ENCODE assay signal across 14 cellular contexts in genomic region chr2:54207666-54208195, GRCh38. TPM values are rescaled to one million over a fixed set of nuclear protein-coding genes. Genes with fewer than 3 reads are reported as not detected.
DNase-seq lines count a peak whose midpoint lies in the region; ATAC-seq, FAIRE-seq and TF ChIP-seq lines count a peak whose summit lies in the region.
"Had no signal": no experiment of that assay in that cellular context is flagged by ENCODE, and none has a peak within 500 bp of the region (broad histone marks: within the 10 kb centered on the region; RNA-seq: fewer than 3 reads in every experiment).

No MANE protein-coding gene starts in this region.

- no peak overlapping the region for H3K27ac Mint-ChIP-seq in activated T-helper 17 cell treated with anti-CD3 and anti-CD28 coated beads, Interleukin-2, amount 50 U/mL, for 72 hours

- H3K36me3 ChIP-seq in HepG2 (replicated peaks in 1 of 2; ENCODE audit: control insufficient read depth in 1 of 2, insufficient read depth in 2 of 2, low read length in 2 of 2) = no peaks in the 10 kb centered on the region
- no peaks in the 10 kb centered on the region for H3K36me3 ChIP-seq in spleen
- H3K36me3 ChIP-seq: ovary had no signal

- H3K4me1 ChIP-seq in HepG2 (ENCODE audit: insufficient read depth, low read length) = peaks cover 76% of the 10 kb centered on the region
- peaks cover 0 to 30% (median 10%) of the 10 kb centered on the region in 6 donors for H3K4me1 ChIP-seq in spleen

- H3K9me3 ChIP-seq in HepG2 (ENCODE audit: low read length) = peaks cover 5% of the 10 kb centered on the region
- H3K9me3 ChIP-seq in spleen = peaks cover 0 to 5% (median 0%) of the 10 kb centered on the region in 8 donors
- H3K9me3 ChIP-seq: ovary had no signal

- no peak for TF ChIP-seq CTCF in HepG2 (CRISPR knock-in tag; IDR thresholded peaks at IDR 0.05)
- TF ChIP-seq CTCF in spleen (IDR thresholded peaks at IDR 0.05 in 8 of 11, conservative IDR thresholded peaks at IDR 0.05 in 3 of 11) = no peak

- H3K4me2 ChIP-seq in HepG2 (ENCODE audit: low read depth, low read length) = peak overlapping the region; percentile 48

- intact Hi-C loops in HepG2 (cut with micrococcal nuclease; ENCODE audit: unreplicated experiment) (loop anchor here (1.0 to 10.0 kb wide), 2 partner anchors 27 to 117 kb away; no protein-coding TSS in a partner anchor), spleen (cut with DNase I; ENCODE audit: low total_unique reads) (loop anchor here (10.0 kb wide), 1 partner anchor 247 kb away; the partner anchor contains the start of gene SPTBN1)

- no peak overlapping the region for H2AFZ ChIP-seq in HepG2 (ENCODE audit: low read length)

- H3K27me3 ChIP-seq in HepG2 (ENCODE audit: control insufficient read depth in 1 of 2, insufficient read depth in 2 of 2, low read length in 2 of 2) = no peaks in the 10 kb centered on the region
- no peaks in the 10 kb centered on the region for H3K27me3 ChIP-seq in spleen (replicated peaks in 1 of 7)
- H3K27me3 ChIP-seq: ovary had no signal

- ATAC-seq in HepG2 (peak; percentile 99), GM21737 (IDR thresholded peaks at IDR 0.05; ENCODE audit: unreplicated experiment) (no peak), HG03175 (IDR thresholded peaks at IDR 0.05; ENCODE audit: unreplicated experiment) (no peak)
- no peak for ATAC-seq in stimulated activated naive CD8-positive, alpha-beta T cell treated with anti-CD3 and anti-CD28 coated beads, Interleukin-15, Interleukin-2, amounts not matched to agents 100 U/mL and 50 U/mL, for 24 hours
- ATAC-seq in activated T-helper 17 cell treated with anti-CD3 and anti-CD28 coated beads, Interleukin-2, amount 50 U/mL, for 72 hours (replicated peaks) = no peak
- ATAC-seq: esophagus mucosa had no signal

- peak; percentile 32; the same call in 1 of the 2 replicates for TF ChIP-seq RAD21 in HepG2 (CRISPR knock-in tag; IDR thresholded peaks at IDR 0.05)

- BruUV-seq in HepG2 (replicated peaks; lab: Mats Ljungman, UMichigan) = no TSS peak

- peak; percentile 29 for DNase-seq in RPMI7951 (ENCODE audit: low read depth)
- peak; percentile 60 for DNase-seq in dermis blood vessel endothelial cell
- peak; percentile 99 for DNase-seq in HepG2 (ENCODE audit: low spot score)
- DNase-seq in spleen = no peak
- DNase-seq in stimulated activated naive CD8-positive, alpha-beta T cell treated with anti-CD3 and anti-CD28 coated beads, Interleukin-15, Interleukin-2, amounts not matched to agents 100 U/mL and 50 U/mL, for 24 hours = no peak
- DNase-seq: Calu3; kidney glomerular epithelial cell; NCI-H1092; ovary; stimulated activated CD4-positive, alpha-beta T cell treated with anti-CD3 and anti-CD28 coated beads, Interleukin-4, amount 100 ng/mL, for 4 hours had no signal

- CTCF ChIA-PET in HepG2 (lab: Yijun Ruan, JAX; ENCODE audit: low intra/inter-chr PET ratio, low total read pairs) = no interaction called here

- in situ Hi-C loops in HepG2 (cut with HindIII; ENCODE audit: extremely low pct_ligation_motif_present, low pct_unique_long_range_greater_than_20kb) = no loop called here

- H3K27me3 Mint-ChIP-seq in activated T-helper 17 cell treated with anti-CD3 and anti-CD28 coated beads, Interleukin-2, amount 50 U/mL, for 72 hours = no peaks in the 10 kb centered on the region

- H3K4me3 ChIP-seq in HepG2 (replicated peaks in 1 of 3; ENCODE audit: insufficient read depth in 1 of 3, low read depth in 2 of 3, low read length in 3 of 3) (peak overlapping the region in 1 of 3 experiments; percentile 26; a peak in 1 of 6 replicates), spleen (no peak overlapping the region)
- H3K4me3 ChIP-seq: ovary had no signal

- H3K36me3 Mint-ChIP-seq in activated T-helper 17 cell treated with anti-CD3 and anti-CD28 coated beads, Interleukin-2, amount 50 U/mL, for 72 hours (ENCODE audit: low read depth) = no peaks in the 10 kb centered on the region

- H3K79me2 ChIP-seq in HepG2 (ENCODE audit: insufficient read depth, low read length) = no peaks in the 10 kb centered on the region

- no peak overlapping the region for H3K4me3 Mint-ChIP-seq in activated T-helper 17 cell treated with anti-CD3 and anti-CD28 coated beads, Interleukin-2, amount 50 U/mL, for 72 hours

- peak; percentile 67 for FAIRE-seq in HepG2 (lab: Jason Lieb, UNC)

- WGBS in HepG2 (ENCODE audit: low lambda C conversion rate) = 1% methylated on average over 3 of the region's 3 CpGs
- 60 to 69% (median 65%) methylated on average over 3 of the region's 3 CpGs for WGBS in spleen, 5 donors

- H3K4me1 Mint-ChIP-seq in activated T-helper 17 cell treated with anti-CD3 and anti-CD28 coated beads, Interleukin-2, amount 50 U/mL, for 72 hours = no peaks in the 10 kb centered on the region

- TF ChIP-seq EP300 in HepG2 (IDR thresholded peaks at IDR 0.05; ENCODE audit: low read depth in 2 of 2, low read length in 2 of 2) (peak; percentile 96 to 100), HepG2 (CRISPR knock-in tag; IDR thresholded peaks at IDR 0.05; ENCODE audit: borderline replicate concordance) (peak; percentile 99)

- peak overlapping the region; percentile 40 for H3K9ac ChIP-seq in HepG2 (ENCODE audit: insufficient read depth, low read depth, low read length)

- POLR2A ChIA-PET in HepG2 (lab: Yijun Ruan, JAX) = interaction anchor here (1.0 to 2.1 kb wide), 3 partner anchors 13 to 92 kb away, joined by 3 to 12 read pairs (median 3); no protein-coding TSS in a partner anchor

- TF ChIP-seq POLR2A in HepG2 (IDR thresholded peaks at IDR 0.05; ENCODE audit: insufficient read depth in 1 of 2, low read depth in 2 of 2, low read length in 2 of 2) (no peak; a peak in 1 of 4 replicates), spleen (IDR thresholded peaks at IDR 0.05) (no peak)

- no peaks in the 10 kb centered on the region for H4K20me1 ChIP-seq in HepG2 (ENCODE audit: insufficient read depth, low read length)

- no peaks in the 10 kb centered on the region for H3K9me3 Mint-ChIP-seq in activated T-helper 17 cell treated with anti-CD3 and anti-CD28 coated beads, Interleukin-2, amount 50 U/mL, for 72 hours

- H3K27ac ChIP-seq in HepG2 (ENCODE audit: extremely low read length, insufficient read depth, low read length) (peak overlapping the region; percentile 76), spleen (peak overlapping the region in 7 of 8 donors; percentile 35 to 65 (median 47))
- H3K27ac ChIP-seq: ovary had no signal

TF ChIP-seq in HepG2, 621 proteins besides CTCF, POLR2A, EP300 and RAD21 (continues in another document):
- TF ChIP-seq ZNF281 (CRISPR knock-in tag; IDR thresholded peaks at IDR 0.05; ENCODE audit: borderline replicate concordance) (peak; percentile 76; the same call in 1 of the 2 replicates), MYNN (CRISPR knock-in tag; IDR thresholded peaks at IDR 0.05; ENCODE audit: low read depth) (no peak)

RNA-seq across cellular contexts. Expression of gene TSPYL6, which starts 48.3 kb away (rescaled TPM):
- not detected in 2 replicates for total RNA-seq in RPMI7951 (2014; rRNA removed; shearing (Covaris generic))
- total RNA-seq in dermis blood vessel endothelial cell (not detected in 2 replicates), HepG2 (2016; rRNA removed; fragmentation: Illumina TruSeq; extraction: Trizol) (not detected in 2 replicates), spleen (under 1 TPM in 2 of 7 donors, not detected in 5; 0.14 to 0.33 TPM)
- not detected in 2 replicates for total RNA-seq in HepG2 (2016; cell fraction: cytosol; rRNA removed; fragmentation: Illumina TruSeq; extraction: Trizol; ENCODE audit: low read depth)
- total RNA-seq in HepG2 (2016; cell fraction: insoluble cytoplasmic fraction; rRNA removed; fragmentation: Illumina TruSeq; extraction: Trizol) = not detected in 2 replicates
- not detected in 2 replicates for total RNA-seq in HepG2 (2016; cell fraction: membrane; rRNA removed; fragmentation: Illumina TruSeq; extraction: Trizol)
- not detected in 2 replicates for total RNA-seq in HepG2 (2016; cell fraction: nucleus; rRNA removed; fragmentation: Illumina TruSeq; extraction: Trizol)
- polyA plus RNA-seq in HepG2 (2011; rRNA removed) (0.03 and 0.05 TPM in 2 replicates), spleen (not detected)
- not detected in 2 replicates for polyA plus RNA-seq in HepG2 (2011; cell fraction: cytosol; rRNA removed)
- polyA plus RNA-seq in HepG2 (2011; cell fraction: nucleus; rRNA removed) = 0.05 TPM in 1 of 2 replicates, not detected in the other
- 0.08 TPM in 1 of 2 replicates, not detected in the other for polyA plus RNA-seq in HepG2 (2012)
- polyA plus RNA-seq in HepG2 (2016; cell fraction: cytosol; fragmentation: Illumina TruSeq; extraction: Trizol; ENCODE audit: low read depth) = not detected in 2 replicates
- not detected in 2 replicates for polyA plus RNA-seq in HepG2 (2016; cell fraction: insoluble cytoplasmic fraction; fragmentation: Illumina TruSeq; extraction: Trizol; ENCODE audit: low read depth)
- not detected in 2 replicates for polyA plus RNA-seq in HepG2 (2016; cell fraction: membrane; fragmentation: Illumina TruSeq; extraction: Trizol; ENCODE audit: low read depth)
- polyA plus RNA-seq in HepG2 (2016; cell fraction: nucleus; fragmentation: Illumina TruSeq; extraction: Trizol; ENCODE audit: insufficient read depth, low read depth) = not detected in 2 replicates
- polyA minus RNA-seq in HepG2 (2011; rRNA and poly(A)+ RNA removed; ENCODE audit: low replicate concordance) = 0.08 TPM in 1 of 2 replicates, not detected in the other
- polyA minus RNA-seq in HepG2 (2011; cell fraction: cytosol; rRNA and poly(A)+ RNA removed) = not detected in 2 replicates
- polyA minus RNA-seq in HepG2 (2011; cell fraction: nucleus; rRNA and poly(A)+ RNA removed) = 0.26 TPM in 1 of 2 replicates, not detected in the other
- total RNA-seq in activated T-helper 17 cell treated with anti-CD3 and anti-CD28 coated beads, Interleukin-2, amount 50 U/mL, for 72 hours = not detected
- total RNA-seq: Calu3, esophagus mucosa had no signal

Comparison
In these comparisons a context has a peak if more than half of its experiments do, and no peak if none do; other contexts are left out.
1. DNase-seq: peak in RPMI7951 (single experiment), dermis blood vessel endothelial cell (single experiment) and HepG2 (single experiment); none in spleen (single experiment) and stimulated activated naive CD8-positive, alpha-beta T cell treated with anti-CD3 and anti-CD28 coated beads, Interleukin-15, Interleukin-2, amounts not matched to agents 100 U/mL and 50 U/mL, for 24 hours (single experiment).